12 cellular contexts compared by ENCODE assay signal in genomic region chr1:37865348-37866119, GRCh38. TPM values are rescaled to one million over a fixed set of nuclear protein-coding genes. Genes with fewer than 3 reads are reported as not detected.
DNase-seq lines count a peak whose midpoint lies in the region; ATAC-seq and TF ChIP-seq lines count a peak whose summit lies in the region.
"Had no signal": no experiment of that assay in that cellular context is flagged by ENCODE, and none has a peak within 500 bp of the region (broad histone marks: within the 10 kb centered on the region; RNA-seq: fewer than 3 reads in every experiment).

No MANE protein-coding gene starts in this region.

- H3K23ac ChIP-seq in IMR-90 (ENCODE audit: low read depth, low read length): no peak overlapping the region

- dilution Hi-C loops in IMR-90 (cut with HindIII; ENCODE audit: low sequenced_read_pairs, unreplicated experiment): no loop called here

- H3K9me1 ChIP-seq in IMR-90 (ENCODE audit: insufficient read depth, low read length): peaks cover 8% of the 10 kb centered on the region

- no peak overlapping the region; the same call in 1 of the 2 replicates for H2BK20ac ChIP-seq in IMR-90 (ENCODE audit: low read depth, low read length)

- no peak for TF ChIP-seq RAD21 in IMR-90 (IDR thresholded peaks at IDR 0.05; ENCODE audit: low read length)

- POLR2A ChIA-PET in IMR-90 (lab: Charles Lee; ENCODE audit: unreplicated experiment): no interaction called here

- no peak overlapping the region for H3K4me3 ChIP-seq in IMR-90 (ENCODE audit: insufficient read depth, low read depth, low read length)
- H3K4me3 ChIP-seq: spleen had no signal

- H3K4me2 ChIP-seq in IMR-90 (ENCODE audit: low read depth, low read length): no peak overlapping the region

- BruUV-seq in IMR-90 (replicated peaks; lab: Mats Ljungman, UMichigan): no TSS peak

- no peak overlapping the region for H2BK120ac ChIP-seq in IMR-90 (ENCODE audit: low read depth, low read length)

- peaks cover 16% of the 10 kb centered on the region for H3K36me3 Mint-ChIP-seq in activated naive CD8-positive, alpha-beta T cell treated with anti-CD3 and anti-CD28 coated beads for 36 hours

- CTCF ChIA-PET in IMR-90 (lab: Yijun Ruan, JAX): interaction anchor here (0.5 kb wide), 1 partner anchor 20 kb away, joined by 3 read pairs; no protein-coding TSS in a partner anchor

- intact Hi-C loops in IMR-90 (cut with micrococcal nuclease): no loop called here

- H3K9me3 Mint-ChIP-seq in activated naive CD8-positive, alpha-beta T cell treated with anti-CD3 and anti-CD28 coated beads for 36 hours: no peaks in the 10 kb centered on the region

- H3K56ac ChIP-seq in IMR-90 (ENCODE audit: extremely low read depth, insufficient read depth, low read length): no peak overlapping the region

- H3K27me3 Mint-ChIP-seq in activated naive CD8-positive, alpha-beta T cell treated with anti-CD3 and anti-CD28 coated beads for 36 hours: no peaks in the 10 kb centered on the region

- H2AK9ac ChIP-seq in IMR-90 (replicated peaks; ENCODE audit: low read depth, low read length, poor library complexity): peak overlapping the region; percentile 34

- no peaks in the 10 kb centered on the region for H4K20me1 ChIP-seq in IMR-90 (ENCODE audit: insufficient read depth, low read length)

- no peak overlapping the region for H2AFZ ChIP-seq in IMR-90 (replicated peaks; ENCODE audit: low read length, poor library complexity)

- 0 out of 2 replicates have a peak, but pooled peaks cover 2% of the 10 kb centered on the region for H3K4me1 ChIP-seq in IMR-90 (ENCODE audit: control insufficient read depth, insufficient read depth, low read length)

- DNase-seq in Caki2 (ENCODE audit: low read depth) (peak; percentile 62), IMR-90 (peak; percentile 34), DMS53 (lab: John Stamatoyannopoulos, UW) (no peak)
- peak; percentile 40 for DNase-seq in activated naive CD8-positive, alpha-beta T cell treated with anti-CD3 and anti-CD28 coated beads for 36 hours
- DNase-seq in stimulated activated CD4-positive, alpha-beta T cell treated with anti-CD3 and anti-CD28 coated beads, Interleukin-12 subunit alpha, Interleukin-12 subunit beta, amount 100 ng/mL, for 48 hours (ENCODE audit: low read depth in 2 of 3, low spot score in 1 of 3): peak; percentile 30 to 43 (median 35)
- DNase-seq in activated CD4-positive, CD25-positive, alpha-beta regulatory T cell treated with anti-CD3 and anti-CD28 coated beads, Interleukin-2, amount 50 U/mL, for 72 hours: no peak
- DNase-seq: aorta, NCI-H510A treated with DMSO at 0.1 percent for 48 hours, spleen had no signal

- no peak; the same call in 1 of the 2 replicates for ATAC-seq in IMR-90 (ENCODE audit: low read depth)
- no peak for ATAC-seq in GM19397 (IDR thresholded peaks at IDR 0.05; ENCODE audit: unreplicated experiment)
- ATAC-seq in HG03469 (IDR thresholded peaks at IDR 0.05; ENCODE audit: unreplicated experiment): no peak
- ATAC-seq: HepG2 had no signal

- H3K79me1 ChIP-seq in IMR-90 (ENCODE audit: low read depth in 1 of 2, low read length in 2 of 2): peaks cover 0 to 6% of the 10 kb centered on the region in 2 experiments; a peak in 2 of 4 replicates

- no peak for TF ChIP-seq POLR2A in IMR-90 (IDR thresholded peaks at IDR 0.05; ENCODE audit: low read depth, low read length)

- H2BK5ac ChIP-seq in IMR-90 (ENCODE audit: low read depth, low read length, poor library complexity, severe bottlenecking): no peak overlapping the region

- in situ Hi-C loops in Caki2 (cut with HindIII; ENCODE audit: low pct_unique_long_range_greater_than_20kb, low sequenced_read_pairs) (no loop called here), IMR-90 (cut with MboI; ENCODE audit: low sequenced_read_pairs) (loop anchor here (5.0 kb wide), 1 partner anchor 117 kb away; no protein-coding TSS in a partner anchor)

- H3K4me3 Mint-ChIP-seq in activated naive CD8-positive, alpha-beta T cell treated with anti-CD3 and anti-CD28 coated beads for 36 hours: no peak overlapping the region

- no peaks in the 10 kb centered on the region for H3K9me3 ChIP-seq in IMR-90 (ENCODE audit: control insufficient read depth, insufficient read depth, low read length)
- H3K9me3 ChIP-seq: spleen had no signal

- H2BK15ac ChIP-seq in IMR-90 (ENCODE audit: low read depth, low read length): no peak overlapping the region

- no peak overlapping the region for H4K91ac ChIP-seq in IMR-90 (ENCODE audit: insufficient read depth, low read depth, low read length)

- peak overlapping the region; percentile 69 for H3K27ac Mint-ChIP-seq in activated naive CD8-positive, alpha-beta T cell treated with anti-CD3 and anti-CD28 coated beads for 36 hours

- no peak overlapping the region for H2AK5ac ChIP-seq in IMR-90 (ENCODE audit: low read depth, low read length)

- no peak overlapping the region for H3K27ac ChIP-seq in IMR-90 (ENCODE audit: insufficient read depth, low read length)
- H3K27ac ChIP-seq: spleen had no signal

- H3K36me3 ChIP-seq in IMR-90 (ENCODE audit: control insufficient read depth, insufficient read depth, low read length): peaks cover 45% of the 10 kb centered on the region

- TF ChIP-seq CTCF in IMR-90 (conservative IDR thresholded peaks at IDR 0.05; ENCODE audit: low read depth, low read length): no peak

- no peak overlapping the region; the same call in 1 of the 2 replicates for H3K14ac ChIP-seq in IMR-90 (replicated peaks; ENCODE audit: low read depth, low read length)

- H3K18ac ChIP-seq in IMR-90 (ENCODE audit: low read depth, low read length): no peak overlapping the region

- WGBS in IMR-90 (ENCODE audit: extremely low coverage in 2 of 2, insufficient read length in 1 of 2), 2 experiments: 100% methylated on average over 2 of the region's 6 CpGs; no CpG with 5 or more reads in 1 of the 2 experiments

- no peak overlapping the region for H3K9ac ChIP-seq in IMR-90 (ENCODE audit: low read depth, low read length)

- no peak overlapping the region for H3K4ac ChIP-seq in IMR-90 (ENCODE audit: low read depth, low read length)

- no peak overlapping the region for H4K5ac ChIP-seq in IMR-90 (ENCODE audit: low read depth, low read length)

- peaks cover 11% of the 10 kb centered on the region for H3K4me1 Mint-ChIP-seq in activated naive CD8-positive, alpha-beta T cell treated with anti-CD3 and anti-CD28 coated beads for 36 hours

- no peak overlapping the region for H4K8ac ChIP-seq in IMR-90 (ENCODE audit: low read depth in 2 of 2, low read length in 2 of 2)

- H3K27me3 ChIP-seq in IMR-90 (ENCODE audit: control insufficient read depth, insufficient read depth, low read length): no peaks in the 10 kb centered on the region
- H3K27me3 ChIP-seq: spleen had no signal

TF ChIP-seq in IMR-90, 13 proteins besides CTCF, POLR2A, EP300 and RAD21:
- no peak for TF ChIP-seq FOS (IDR thresholded peaks at IDR 0.05; ENCODE audit: low read depth, low read length)
- TF ChIP-seq MXI1 (IDR thresholded peaks at IDR 0.05; ENCODE audit: borderline replicate concordance, low read depth, low read length): peak; percentile 40; the same call in 1 of the 2 replicates

RNA-seq across cellular contexts. Expression of gene MTF1, which starts 6.1 kb away (rescaled TPM):
- total RNA-seq in Caki2 (2014; rRNA removed; shearing (Covaris generic); ENCODE audit: low replicate concordance): 2.5 and 4.1 TPM in 2 replicates
- total RNA-seq in IMR-90 (2012; rRNA removed): 2.2 and 2.3 TPM in 2 replicates
- 4.7 and 5.0 TPM in 2 replicates for polyA plus RNA-seq in IMR-90 (2012; rRNA removed)
- polyA plus RNA-seq in IMR-90 (2012; cell fraction: cytosol; rRNA removed): 1.5 and 1.9 TPM in 2 replicates
- polyA plus RNA-seq in IMR-90 (2012; cell fraction: nucleus; rRNA removed; ENCODE audit: low replicate concordance): 2.6 and 5.8 TPM in 2 replicates
- 10 to 100 TPM; 31.2 to 31.4 TPM for total RNA-seq in activated naive CD8-positive, alpha-beta T cell treated with anti-CD3 and anti-CD28 coated beads for 36 hours

RNA-seq across cellular contexts. Expression of gene YRDC, which starts 57.5 kb away (rescaled TPM):
- 12.3 and 25.1 TPM in 2 replicates for total RNA-seq in Caki2 (2014; rRNA removed; shearing (Covaris generic); ENCODE audit: low replicate concordance)
- total RNA-seq in IMR-90 (2012; rRNA removed): 19.2 and 21.7 TPM in 2 replicates
- polyA plus RNA-seq in IMR-90 (2012; rRNA removed): 21.0 and 25.0 TPM in 2 replicates
- polyA plus RNA-seq in IMR-90 (2012; cell fraction: cytosol; rRNA removed): 15.7 and 17.5 TPM in 2 replicates
- polyA plus RNA-seq in IMR-90 (2012; cell fraction: nucleus; rRNA removed; ENCODE audit: low replicate concordance): 11.2 and 13.2 TPM in 2 replicates
- total RNA-seq in activated naive CD8-positive, alpha-beta T cell treated with anti-CD3 and anti-CD28 coated beads for 36 hours: 10 to 100 TPM; 58.3 to 62.0 TPM

RNA-seq across cellular contexts. Expression of gene C1orf122, which starts 57.9 kb away (rescaled TPM):
- 123 and 133 TPM in 2 replicates for total RNA-seq in Caki2 (2014; rRNA removed; shearing (Covaris generic); ENCODE audit: low replicate concordance)
- total RNA-seq in IMR-90 (2012; rRNA removed): 2.0 and 2.2 TPM in 2 replicates
- polyA plus RNA-seq in IMR-90 (2012; rRNA removed): 13.6 and 27.6 TPM in 2 replicates
- polyA plus RNA-seq in IMR-90 (2012; cell fraction: cytosol; rRNA removed): 62.5 and 64.7 TPM in 2 replicates
- 32.7 and 41.9 TPM in 2 replicates for polyA plus RNA-seq in IMR-90 (2012; cell fraction: nucleus; rRNA removed; ENCODE audit: low replicate concordance)
- 10 to 100 TPM; 26.1 to 27.7 TPM for total RNA-seq in activated naive CD8-positive, alpha-beta T cell treated with anti-CD3 and anti-CD28 coated beads for 36 hours

Comparison
In these comparisons a context has a peak if more than half of its experiments do, and no peak if none do; other contexts are left out.
1. DNase-seq: peak in Caki2 (single experiment), IMR-90 (single experiment), activated naive CD8-positive, alpha-beta T cell treated with anti-CD3 and anti-CD28 coated beads for 36 hours (single experiment) and stimulated activated CD4-positive, alpha-beta T cell treated with anti-CD3 and anti-CD28 coated beads, Interleukin-12 subunit alpha, Interleukin-12 subunit beta, amount 100 ng/mL, for 48 hours (3 of 3); none in DMS53 (single experiment) and activated CD4-positive, CD25-positive, alpha-beta regulatory T cell treated with anti-CD3 and anti-CD28 coated beads, Interleukin-2, amount 50 U/mL, for 72 hours (single experiment).